8 cellular contexts compared by ENCODE assay signal in the genomic region with DNA sequence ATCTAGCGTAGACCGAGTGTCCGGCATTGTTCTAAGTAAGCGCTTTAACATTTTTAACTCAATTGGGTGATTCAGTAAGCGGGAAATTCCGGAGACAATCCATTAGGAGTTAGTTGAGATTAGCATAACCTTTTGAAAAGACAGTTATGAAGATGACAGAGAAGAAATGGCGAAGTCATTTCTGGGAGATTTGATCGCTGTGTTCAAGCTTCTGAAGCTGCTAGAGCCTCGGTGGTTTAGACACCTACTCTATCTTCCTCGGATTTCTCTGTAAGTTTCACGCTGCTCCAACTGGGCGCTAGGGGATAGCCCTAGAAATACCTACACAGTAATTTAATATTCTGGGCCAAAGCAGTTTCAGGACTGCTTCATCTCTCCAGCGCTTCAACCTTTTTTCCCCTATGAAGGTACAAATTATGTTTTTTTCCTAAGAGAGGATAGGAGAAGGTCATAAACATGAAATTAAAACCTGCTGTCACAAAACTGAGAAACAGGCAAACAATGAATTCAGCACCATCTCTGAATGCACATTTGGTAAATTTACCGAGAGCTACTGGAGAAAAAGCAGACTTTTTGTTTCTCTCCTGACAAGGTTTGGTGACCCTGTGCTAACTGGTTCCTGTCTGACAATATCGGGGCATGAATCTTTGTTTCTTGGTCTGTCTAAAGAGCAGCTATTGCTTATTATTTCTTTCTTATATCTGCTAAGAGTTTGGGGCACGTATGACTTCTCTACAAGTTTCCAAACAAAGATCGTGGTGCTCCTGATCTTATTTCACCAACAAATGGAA. TPM values are rescaled to one million over a fixed set of nuclear protein-coding genes. Genes with fewer than 3 reads are reported as not detected.
DNase-seq lines count a peak whose midpoint lies in the region; ATAC-seq, FAIRE-seq and TF ChIP-seq lines count a peak whose summit lies in the region.

No MANE protein-coding gene starts in this region.

- H3K9me3 ChIP-seq in CD4-positive, CD25-positive, alpha-beta regulatory T cell (ENCODE audit: control insufficient read depth in 2 of 2, low read length in 2 of 2): peaks cover 0 to 1% of the 10 kb centered on the region in 2 experiments

- no peak for FAIRE-seq in RCC 7860 (lab: Jason Lieb, UNC)

- POLR2A ChIA-PET in HEK293T (lab: Yijun Ruan, JAX): interaction anchor here (1.4 to 4.3 kb wide), 6 partner anchors 31 to 87 kb away, joined by 3 to 23 read pairs (median 8); a partner anchor contains a TSS

- peaks cover 14% of the 10 kb centered on the region for H3K4me1 ChIP-seq in CD4-positive, CD25-positive, alpha-beta regulatory T cell (ENCODE audit: control insufficient read depth, insufficient read depth, low read length, poor library complexity, severe bottlenecking)

- DNase-seq in CD4-positive, CD25-positive, alpha-beta regulatory T cell: peak in 2 of 3 donors; percentile 39 to 50
- DNase-seq in HEK293T (ENCODE audit: extremely low spot score): peak; percentile 29
- peak; percentile 50 for DNase-seq in RCC 7860 (ENCODE audit: low spot score)
- no peak for DNase-seq in central memory CD8-positive, alpha-beta T cell (ENCODE audit: low spot score in 2 of 2)
- DNase-seq in left lobe of liver (ENCODE audit: low spot score): no peak
- peak; percentile 78 for DNase-seq in superior temporal gyrus (ENCODE audit: extremely low spot score)
- DNase-seq in NCI-H1105 (lab: John Stamatoyannopoulos, UW): no peak

- no peak for ATAC-seq in CD4-positive, CD25-positive, alpha-beta regulatory T cell (ENCODE audit: low read depth in 2 of 2)
- peak; percentile 35 for ATAC-seq in central memory CD8-positive, alpha-beta T cell (replicated peaks; ENCODE audit: extremely low read depth, poor library complexity, severe bottlenecking)
- ATAC-seq in left lobe of liver: peak; percentile 57
- ATAC-seq in GM21825 (IDR thresholded peaks at IDR 0.05; ENCODE audit: unreplicated experiment): no peak

- H3K27ac Mint-ChIP-seq in CD4-positive, CD25-positive, alpha-beta regulatory T cell: peak overlapping the region in 1 of 3 donors; percentile 97
- peak overlapping the region; percentile 100 for H3K27ac Mint-ChIP-seq in central memory CD8-positive, alpha-beta T cell (ENCODE audit: low read depth)

- H3K4me3 Mint-ChIP-seq in CD4-positive, CD25-positive, alpha-beta regulatory T cell: peak overlapping the region; percentile 92 to 97 (median 93)
- peak overlapping the region; percentile 97 for H3K4me3 Mint-ChIP-seq in central memory CD8-positive, alpha-beta T cell

- no peak overlapping the region for H3K27ac ChIP-seq in CD4-positive, CD25-positive, alpha-beta regulatory T cell (ENCODE audit: insufficient read depth, low read length, poor library complexity, severe bottlenecking)

- H3K36me3 Mint-ChIP-seq in CD4-positive, CD25-positive, alpha-beta regulatory T cell: peaks cover 6% of the 10 kb centered on the region
- peaks cover 30% of the 10 kb centered on the region for H3K36me3 Mint-ChIP-seq in central memory CD8-positive, alpha-beta T cell (ENCODE audit: insufficient read depth)

- peaks cover 94% of the 10 kb centered on the region for H3K27me3 Mint-ChIP-seq in CD4-positive, CD25-positive, alpha-beta regulatory T cell
- H3K27me3 Mint-ChIP-seq in central memory CD8-positive, alpha-beta T cell: peaks cover 67% of the 10 kb centered on the region

- peaks cover 29% of the 10 kb centered on the region for H3K27me3 ChIP-seq in CD4-positive, CD25-positive, alpha-beta regulatory T cell (ENCODE audit: control insufficient read depth, insufficient read depth, low read length)

- peak overlapping the region; percentile 99 for H3K4me3 ChIP-seq in CD4-positive, CD25-positive, alpha-beta regulatory T cell (ENCODE audit: low read depth, low read length)

- H3K36me3 ChIP-seq in CD4-positive, CD25-positive, alpha-beta regulatory T cell (ENCODE audit: control insufficient read depth, insufficient read depth, low read length): no peaks in the 10 kb centered on the region

- H3K9me3 Mint-ChIP-seq in CD4-positive, CD25-positive, alpha-beta regulatory T cell: peaks cover 0 to 10% (median 4%) of the 10 kb centered on the region in 7 donors
- H3K9me3 Mint-ChIP-seq in central memory CD8-positive, alpha-beta T cell: no peaks in the 10 kb centered on the region

- peaks cover 33 to 63% (median 45%) of the 10 kb centered on the region in 4 donors for H3K4me1 Mint-ChIP-seq in CD4-positive, CD25-positive, alpha-beta regulatory T cell
- peaks cover 42% of the 10 kb centered on the region for H3K4me1 Mint-ChIP-seq in central memory CD8-positive, alpha-beta T cell

- CTCF ChIA-PET in HEK293T (lab: Yijun Ruan, JAX): interaction anchor here (0.6 to 3.3 kb wide), 3 partner anchors 13 to 145 kb away, joined by 3 to 18 read pairs (median 4); no protein-coding TSS in a partner anchor

TF ChIP-seq in HEK293T, 16 proteins besides CTCF, POLR2A, EP300 and RAD21:
- no peak for TF ChIP-seq BHLHE40 (IDR thresholded peaks at IDR 0.05; ENCODE audit: borderline replicate concordance)
- TF ChIP-seq, protein P1, sequence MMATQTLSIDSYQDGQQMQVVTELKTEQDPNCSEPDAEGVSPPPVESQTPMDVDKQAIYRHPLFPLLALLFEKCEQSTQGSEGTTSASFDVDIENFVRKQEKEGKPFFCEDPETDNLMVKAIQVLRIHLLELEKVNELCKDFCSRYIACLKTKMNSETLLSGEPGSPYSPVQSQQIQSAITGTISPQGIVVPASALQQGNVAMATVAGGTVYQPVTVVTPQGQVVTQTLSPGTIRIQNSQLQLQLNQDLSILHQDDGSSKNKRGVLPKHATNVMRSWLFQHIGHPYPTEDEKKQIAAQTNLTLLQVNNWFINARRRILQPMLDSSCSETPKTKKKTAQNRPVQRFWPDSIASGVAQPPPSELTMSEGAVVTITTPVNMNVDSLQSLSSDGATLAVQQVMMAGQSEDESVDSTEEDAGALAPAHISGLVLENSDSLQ (IDR thresholded peaks at IDR 0.05): 0 out of 2 replicates have a peak, but pooled peaks have one; percentile 16

RNA-seq across cellular contexts. Expression of a gene that starts 22.4 kb away (rescaled TPM):
- not detected for total RNA-seq in CD4-positive, CD25-positive, alpha-beta regulatory T cell
- polyA plus RNA-seq in CD4-positive, CD25-positive, alpha-beta regulatory T cell: under 1 TPM in 2 of 4 donors, not detected in 2; 0.13 to 0.54 TPM
- 0.68 TPM for total RNA-seq in left lobe of liver

RNA-seq across cellular contexts. Expression of a gene that starts 58.9 kb away (rescaled TPM):
- 23.5 TPM for total RNA-seq in CD4-positive, CD25-positive, alpha-beta regulatory T cell
- 10 to 100 TPM; 46.2 to 76.4 (median 59.4) TPM for polyA plus RNA-seq in CD4-positive, CD25-positive, alpha-beta regulatory T cell
- 34.3 TPM for total RNA-seq in left lobe of liver

Comparison
In these comparisons a context has a peak if more than half of its experiments do, and no peak if none do; other contexts are left out.
1. ATAC-seq: peak in central memory CD8-positive, alpha-beta T cell (single experiment) and left lobe of liver (single experiment); none in CD4-positive, CD25-positive, alpha-beta regulatory T cell (0 of 2) and GM21825 (single experiment).
2. DNase-seq: peak in CD4-positive, CD25-positive, alpha-beta regulatory T cell (2 of 3), HEK293T (single experiment), RCC 7860 (single experiment) and superior temporal gyrus (single experiment); none in central memory CD8-positive, alpha-beta T cell (0 of 2), left lobe of liver (single experiment) and NCI-H1105 (single experiment).